Comparison of ENCODE assay signal across 12 cellular contexts in the genomic region with DNA sequence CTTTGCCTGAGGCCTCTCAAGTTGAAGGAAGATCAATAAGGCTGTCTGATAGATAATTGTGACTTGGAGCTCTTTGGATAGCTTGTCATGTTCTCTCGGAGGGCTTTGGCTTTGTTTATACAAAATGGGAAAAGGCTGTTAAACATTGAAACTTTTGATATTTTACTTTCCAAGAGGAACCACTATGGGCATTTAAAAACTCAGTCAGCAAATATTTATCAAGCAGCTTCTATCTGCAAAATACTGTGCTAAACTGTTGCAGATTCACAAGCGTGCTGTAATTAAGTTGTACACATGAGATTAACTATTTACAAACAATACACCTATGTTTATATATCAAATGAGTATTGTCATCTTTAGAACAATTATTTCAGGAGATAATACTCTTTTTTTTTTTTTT. TPM values are rescaled to one million over a fixed set of nuclear protein-coding genes. Genes with fewer than 3 reads are reported as not detected.
A peak's percentile ranks its signal among the peaks of the same experiment; 100 is the strongest.
DNase-seq lines count a peak whose midpoint lies in the region; ATAC-seq, FAIRE-seq and TF ChIP-seq lines count a peak whose summit lies in the region.
"Had no signal": no experiment of that assay in that cellular context is flagged by ENCODE, and none has a peak within 500 bp of the region (broad histone marks: within the 10 kb centered on the region; RNA-seq: fewer than 3 reads in every experiment).

No MANE protein-coding gene starts in this region.

- H3K27me3 Mint-ChIP-seq in T-cell = no peaks in the 10 kb centered on the region

- CTCF ChIA-PET in T-cell (lab: Charles Lee) = interaction anchor here in 1 of 2 donors (0.6 kb wide), 1 partner anchor 173 kb away, joined by 3 read pairs; no protein-coding TSS in a partner anchor
- CTCF ChIA-PET in H1 (lab: Charles Lee; ENCODE audit: partially characterized antibody) = interaction anchor here (0.6 to 1.4 kb wide), 7 partner anchors 10 to 846 kb away, joined by 3 to 4 read pairs (median 3); no protein-coding TSS in a partner anchor

- no peak for FAIRE-seq in H1 (lab: Jason Lieb, UNC)
- FAIRE-seq: endometrium had no signal

- no peaks in the 10 kb centered on the region for H3K27me3 ChIP-seq in H1 (replicated peaks in 1 of 4; ENCODE audit: control insufficient read depth in 3 of 4, extremely low read depth in 1 of 4, insufficient read depth in 3 of 4, low read length in 3 of 4)
- H3K27me3 ChIP-seq in spleen (replicated peaks in 1 of 7) = no peaks in the 10 kb centered on the region

- H3K9me3 ChIP-seq in H1 (ENCODE audit: insufficient read depth in 2 of 2, low read depth in 1 of 2, low read length in 1 of 2) (no peaks in the 10 kb centered on the region), spleen (no peaks in the 10 kb centered on the region)

- H2BK15ac ChIP-seq in H1 (ENCODE audit: low read length) = no peak overlapping the region

- H3K14ac ChIP-seq in H1 (ENCODE audit: insufficient read length) = no peak overlapping the region

- no peaks in the 10 kb centered on the region for H3K79me2 ChIP-seq in H1 (ENCODE audit: control insufficient read depth in 1 of 2, insufficient read depth in 2 of 2, low read length in 2 of 2)

- no peak overlapping the region for H2BK120ac ChIP-seq in H1 (replicated peaks; ENCODE audit: low read depth, low read length)

- POLR2A ChIA-PET in T-cell (lab: Charles Lee) = interaction anchor here (0.5 to 0.8 kb wide), 5 partner anchors 16 to 124 kb away, joined by 3 to 11 read pairs (median 7); no protein-coding TSS in a partner anchor
- POLR2A ChIA-PET in H1 (lab: Charles Lee; ENCODE audit: partially characterized antibody) = interaction anchor here (0.9 kb wide), 1 partner anchor 10 kb away, joined by 3 read pairs; no protein-coding TSS in a partner anchor

- H3K4me1 ChIP-seq in H1 (replicated peaks in 1 of 4; ENCODE audit: control insufficient read depth in 3 of 4, insufficient read depth in 4 of 4, low read length in 3 of 4) (peaks cover 0 to 4% (median 0%) of the 10 kb centered on the region in 4 experiments; a peak in 2 of 7 replicates), spleen (peaks cover 21 to 87% (median 48%) of the 10 kb centered on the region in 6 donors)

- TF ChIP-seq RAD21 in H1 (IDR thresholded peaks at IDR 0.05 in 1 of 2, conservative IDR thresholded peaks at IDR 0.05 in 1 of 2; ENCODE audit: low read depth in 2 of 2, low read length in 2 of 2) = no peak

- no peaks in the 10 kb centered on the region for H3K9me3 Mint-ChIP-seq in T-cell

- no peak overlapping the region for H3K4ac ChIP-seq in H1 (replicated peaks; ENCODE audit: insufficient read length, low read depth, low read length)

- DNase-seq in SIG-M5 treated with dmso at 0.1 percent for 504 hours (lab: John Stamatoyannopoulos, UW; ENCODE audit: unreplicated experiment) (peak; percentile 71), SIG-M5 (lab: John Stamatoyannopoulos, UW) (no peak), T-cell (no peak), H1 (ENCODE audit: low read depth in 1 of 2, low spot score in 2 of 2) (no peak), spleen (no peak), retina (no peak)
- DNase-seq: 8988T, NCI-H1930, WERI-Rb-1 had no signal

- no peak overlapping the region for H4K8ac ChIP-seq in H1 (ENCODE audit: extremely low read depth, insufficient read depth, low read length)

- H3K23me2 ChIP-seq in H1 (ENCODE audit: low read depth, low read length) = no peaks in the 10 kb centered on the region

- H3K27ac ChIP-seq in H1 (ENCODE audit: low read depth, low read length) = no peak overlapping the region
- peak overlapping the region; percentile 2 to 94 (median 90) for H3K27ac ChIP-seq in spleen
- H3K27ac ChIP-seq: WERI-Rb-1 had no signal

- H2AK5ac ChIP-seq in H1 (ENCODE audit: low read depth, low read length) = no peak overlapping the region

- no peak overlapping the region for H4K91ac ChIP-seq in H1 (replicated peaks; ENCODE audit: insufficient read length, low read length)

- intact Hi-C loops in spleen (cut with DNase I; ENCODE audit: low total_unique reads) = no loop called here

- H3K9ac ChIP-seq in H1 (replicated peaks in 1 of 4; ENCODE audit: extremely low read depth in 1 of 4, low read depth in 3 of 4, low read length in 3 of 4) = no peak overlapping the region

- TF ChIP-seq CTCF in H1 (IDR thresholded peaks at IDR 0.05; ENCODE audit: control extremely low read depth in 1 of 3, insufficient read depth in 1 of 3, low read depth in 1 of 3, low read length in 3 of 3) (no peak), spleen (IDR thresholded peaks at IDR 0.05 in 8 of 11, conservative IDR thresholded peaks at IDR 0.05 in 3 of 11) (no peak)

- no peaks in the 10 kb centered on the region for H4K20me1 ChIP-seq in H1 (replicated peaks in 1 of 2; ENCODE audit: control insufficient read depth in 1 of 2, insufficient read depth in 2 of 2, low read length in 2 of 2)

- H3K23ac ChIP-seq in H1 (ENCODE audit: insufficient read length) = no peak overlapping the region

- TF ChIP-seq POLR2A in H1 (IDR thresholded peaks at IDR 0.05; ENCODE audit: control extremely low read depth in 1 of 2, low read depth in 2 of 2, low read length in 2 of 2) (no peak), spleen (IDR thresholded peaks at IDR 0.05) (no peak)

- no peak for ATAC-seq in T-cell (replicated peaks in 1 of 4)
- no peak for ATAC-seq in HG03025 (IDR thresholded peaks at IDR 0.05; ENCODE audit: low FRiP score, unreplicated experiment)
- ATAC-seq in HG02884 (IDR thresholded peaks at IDR 0.05; ENCODE audit: unreplicated experiment) = no peak

- no peak overlapping the region for H3K4me2 ChIP-seq in H1 (ENCODE audit: insufficient read depth in 1 of 2, low read depth in 2 of 2, low read length in 2 of 2)

- no peak overlapping the region for H3K4me3 ChIP-seq in H1 (ENCODE audit: extremely low read depth in 1 of 4, insufficient read depth in 2 of 4, low read depth in 3 of 4, low read length in 4 of 4)
- H3K4me3 ChIP-seq in spleen = peak overlapping the region in 1 of 8 donors; percentile 59

- H3K36me3 ChIP-seq in H1 (ENCODE audit: control insufficient read depth in 2 of 4, insufficient read depth in 4 of 4, low read length in 3 of 4) (no peaks in the 10 kb centered on the region), spleen (no peaks in the 10 kb centered on the region)
- H3K36me3 ChIP-seq: WERI-Rb-1 had no signal

- H4K5ac ChIP-seq in H1 (ENCODE audit: insufficient read length, low read depth, low read length) = no peak overlapping the region

- no peak for TF ChIP-seq EP300 in H1 (IDR thresholded peaks at IDR 0.05; ENCODE audit: borderline replicate concordance in 1 of 2, low read depth in 2 of 2, low read length in 2 of 2)

- H3K36me3 Mint-ChIP-seq in T-cell = no peaks in the 10 kb centered on the region

- H2BK12ac ChIP-seq in H1 (ENCODE audit: low read depth, low read length) = 0 out of 2 replicates have a peak overlapping the region, but pooled peaks have one; percentile 71

- H3K4me1 Mint-ChIP-seq in T-cell = peaks cover 67 to 78% (median 76%) of the 10 kb centered on the region in 3 donors

- no peak overlapping the region for H3K18ac ChIP-seq in H1 (ENCODE audit: extremely low read depth, low read length)

- H3K56ac ChIP-seq in H1 (replicated peaks; ENCODE audit: insufficient read length, low read depth, low read length) = no peak overlapping the region

- 93% methylated on average over 2 of the region's 2 CpGs; no CpG with 5 or more reads in 1 of the 2 experiments for WGBS in H1 (ENCODE audit: extremely low coverage in 1 of 2, insufficient coverage in 1 of 2, insufficient read length in 1 of 2, insufficient replicate concordance in 2 of 2, low coverage in 1 of 2, low lambda C conversion rate in 2 of 2, missing lambda C conversion rate in 1 of 2), 2 experiments
- 35 to 48% (median 42%) methylated on average over 2 of the region's 2 CpGs for WGBS in spleen, 5 donors

- H2BK20ac ChIP-seq in H1 (ENCODE audit: low read length) = no peak overlapping the region

- peak overlapping the region; percentile 88 to 90 for H3K27ac Mint-ChIP-seq in T-cell

- no peaks in the 10 kb centered on the region for H3K79me1 ChIP-seq in H1 (ENCODE audit: low read depth, low read length)

- 0 out of 2 replicates have a peak overlapping the region, but pooled peaks have one; percentile 83 for H2AFZ ChIP-seq in H1 (ENCODE audit: low read length)

- H3K4me3 Mint-ChIP-seq in T-cell = peak overlapping the region in 2 of 3 donors; percentile 24 to 56

- no peak overlapping the region for H2BK5ac ChIP-seq in H1 (ENCODE audit: low read depth, low read length)

TF ChIP-seq in H1, 55 proteins besides CTCF, POLR2A, EP300 and RAD21:
- TF ChIP-seq POU5F1 (IDR thresholded peaks at IDR 0.05; ENCODE audit: low read depth, low read length) (no peak), SP4 (IDR thresholded peaks at IDR 0.05; ENCODE audit: low read length) (no peak), FOSL1 (IDR thresholded peaks at IDR 0.05; ENCODE audit: insufficient read depth, low read depth, low read length) (no peak), CEBPB (IDR thresholded peaks at IDR 0.05; ENCODE audit: low read depth, low read length) (no peak), SIN3A (conservative IDR thresholded peaks at IDR 0.05 in 1 of 2, IDR thresholded peaks at IDR 0.05 in 1 of 2; ENCODE audit: low read depth in 1 of 2, low read length in 2 of 2) (no peak), JUND (IDR thresholded peaks at IDR 0.05; ENCODE audit: low read length) (no peak)

RNA-seq across cellular contexts. Expression of a gene that starts 34.5 kb away (rescaled TPM):
- total RNA-seq in T-cell (100 to 1,000 TPM; 361 to 422 (median 392) TPM), spleen (100 to 1,000 TPM; 111 to 328 (median 188) TPM)
- total RNA-seq in H1 (2021; fragmentation: NEBNext Ultra II Directional; extraction: Animal tissue kit (Norgen Biotek cat#: 25700)) = 65.5 and 66.6 TPM in 2 replicates
- polyA plus RNA-seq in H1 (2011; rRNA removed) (38.1 and 90.3 TPM in 2 replicates), spleen (1 to 10 TPM; 3.8 to 5.4 (median 5.0) TPM)
- polyA plus RNA-seq in H1 (2011; cell fraction: cytosol; rRNA removed) = 40.1 TPM
- 217 TPM for polyA plus RNA-seq in H1 (2011; cell fraction: nucleus; rRNA removed)
- polyA plus RNA-seq in H1 (2012, experiment 1 of 2) = 27.0 to 38.1 TPM (median 34.7 TPM) in 4 replicates
- 2.3 TPM for polyA plus RNA-seq in H1 (2012, experiment 2 of 2)
- polyA plus RNA-seq in H1 (2013, experiment 1 of 2) = 45.2 TPM
- polyA plus RNA-seq in H1 (2013, experiment 2 of 2) = 33.1 TPM
- 340 and 508 TPM in 2 replicates for polyA minus RNA-seq in H1 (2011; rRNA and poly(A)+ RNA removed)
- 105 TPM for polyA minus RNA-seq in H1 (2011; cell fraction: cytosol; rRNA and poly(A)+ RNA removed)
- polyA minus RNA-seq in H1 (2011; cell fraction: nucleus; rRNA and poly(A)+ RNA removed) = 189 TPM
